Comparison of ENCODE assay signal across 8 cellular contexts in the genomic region with DNA sequence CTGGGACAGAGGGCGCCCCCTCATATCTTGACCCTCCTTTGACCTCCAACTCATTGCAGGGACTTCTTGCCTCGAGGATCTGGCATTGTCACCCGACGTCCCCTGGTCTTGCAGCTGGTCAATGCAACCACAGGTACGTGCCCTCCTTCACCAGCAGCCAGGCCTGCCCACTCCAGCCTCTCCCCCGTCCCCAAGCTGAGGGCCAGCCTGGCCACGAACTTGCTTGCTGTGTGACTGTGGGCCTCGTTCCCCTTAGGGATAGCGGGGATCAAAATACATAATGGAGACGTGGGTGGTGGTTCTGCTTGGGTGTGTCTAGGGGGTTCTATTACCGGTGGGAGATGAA. TPM values are rescaled to one million over a fixed set of nuclear protein-coding genes. Genes with fewer than 3 reads are reported as not detected.
DNase-seq lines count a peak whose midpoint lies in the region; ATAC-seq and TF ChIP-seq lines count a peak whose summit lies in the region.

No MANE protein-coding gene starts in this region.

- peak overlapping the region; percentile 67 for H3K27ac Mint-ChIP-seq in activated CD4-positive, alpha-beta T cell treated with anti-CD3 and anti-CD28 coated beads, Interleukin-2, amount 10 ng/mL, durations not matched to agents 7 days and 5 days

- 60% methylated on average over 6 of the region's 11 CpGs for WGBS in right lobe of liver (ENCODE audit: insufficient coverage, low coverage, low lambda C conversion rate, missing lambda C conversion rate)
- WGBS in suprapubic skin, result 75% methylated on average over 10 of the region's 11 CpGs

- no peaks in the 10 kb centered on the region for H3K9me3 ChIP-seq in right lobe of liver
- no peaks in the 10 kb centered on the region for H3K9me3 ChIP-seq in suprapubic skin

- CTCF ChIA-PET in activated CD4-positive, alpha-beta T cell treated with anti-CD3 and anti-CD28 coated beads, Interleukin-2, amount 10 ng/mL, durations not matched to agents 7 days and 5 days (lab: Charles Lee), result interaction anchor here (0.6 to 2.1 kb wide), 5 partner anchors 11 to 53 kb away, joined by 3 to 12 read pairs (median 4); a partner anchor contains a TSS

- H3K4me1 ChIP-seq in right lobe of liver (peaks cover 0 to 25% (median 2%) of the 10 kb centered on the region in 4 donors), suprapubic skin (peaks cover 22% of the 10 kb centered on the region)

- no peak for ATAC-seq in right lobe of liver
- ATAC-seq in HG03460 (IDR thresholded peaks at IDR 0.05; ENCODE audit: unreplicated experiment), result no peak
- ATAC-seq in HG03442 (IDR thresholded peaks at IDR 0.05; ENCODE audit: unreplicated experiment), result no peak

- H3K27me3 ChIP-seq in right lobe of liver (no peaks in the 10 kb centered on the region), suprapubic skin (no peaks in the 10 kb centered on the region)

- intact Hi-C loops in right lobe of liver (cut with DNase I), result no loop called here

- TF ChIP-seq POLR2A in right lobe of liver (IDR thresholded peaks at IDR 0.05), result no peak
- no peak for TF ChIP-seq POLR2A in suprapubic skin (IDR thresholded peaks at IDR 0.05)

- H3K36me3 ChIP-seq in right lobe of liver (no peaks in the 10 kb centered on the region), suprapubic skin (peaks cover 11% of the 10 kb centered on the region)

- H3K27me3 Mint-ChIP-seq in activated CD4-positive, alpha-beta T cell treated with anti-CD3 and anti-CD28 coated beads, Interleukin-2, amount 10 ng/mL, durations not matched to agents 7 days and 5 days, result peaks cover 7% of the 10 kb centered on the region

- POLR2A ChIA-PET in activated CD4-positive, alpha-beta T cell treated with anti-CD3 and anti-CD28 coated beads, Interleukin-2, amount 10 ng/mL, durations not matched to agents 7 days and 5 days (lab: Charles Lee), result no interaction called here

- no peak overlapping the region for H3K27ac ChIP-seq in right lobe of liver
- no peak overlapping the region for H3K27ac ChIP-seq in suprapubic skin

- in situ Hi-C loops in astrocyte of the cerebellum (cut with HindIII; ENCODE audit: low sequenced_read_pairs), result no loop called here

- no peak for TF ChIP-seq EP300 in suprapubic skin (IDR thresholded peaks at IDR 0.05)

- no peaks in the 10 kb centered on the region for H3K36me3 Mint-ChIP-seq in activated CD4-positive, alpha-beta T cell treated with anti-CD3 and anti-CD28 coated beads, Interleukin-2, amount 10 ng/mL, durations not matched to agents 7 days and 5 days (ENCODE audit: low read depth)

- no peak for TF ChIP-seq CTCF in astrocyte of the cerebellum (IDR thresholded peaks at IDR 0.05; ENCODE audit: low read depth, low read length, missing control alignments)
- TF ChIP-seq CTCF in right lobe of liver (IDR thresholded peaks at IDR 0.05), result no peak
- TF ChIP-seq CTCF in suprapubic skin (IDR thresholded peaks at IDR 0.05), result no peak

- H3K9me3 Mint-ChIP-seq in activated CD4-positive, alpha-beta T cell treated with anti-CD3 and anti-CD28 coated beads, Interleukin-2, amount 10 ng/mL, durations not matched to agents 7 days and 5 days, result no peaks in the 10 kb centered on the region

- H3K4me3 Mint-ChIP-seq in activated CD4-positive, alpha-beta T cell treated with anti-CD3 and anti-CD28 coated beads, Interleukin-2, amount 10 ng/mL, durations not matched to agents 7 days and 5 days, result peak overlapping the region; percentile 71

- H3K4me3 ChIP-seq in astrocyte of the cerebellum (ENCODE audit: low read depth, low read length) (peak overlapping the region; percentile 29), right lobe of liver (peak overlapping the region in 2 of 3 donors; percentile 26 to 36), suprapubic skin (peak overlapping the region; percentile 32)

- peaks cover 14% of the 10 kb centered on the region for H3K4me1 Mint-ChIP-seq in activated CD4-positive, alpha-beta T cell treated with anti-CD3 and anti-CD28 coated beads, Interleukin-2, amount 10 ng/mL, durations not matched to agents 7 days and 5 days

- DNase-seq in activated CD4-positive, alpha-beta T cell treated with anti-CD3 and anti-CD28 coated beads, Interleukin-2, amount 10 ng/mL, durations not matched to agents 7 days and 5 days, result no peak
- no peak for DNase-seq in activated CD4-positive, alpha-beta T cell treated with anti-CD3 and anti-CD28 coated beads, Interleukin-2, amount 50 U/mL, for 4 hours
- no peak for DNase-seq in astrocyte of the cerebellum (ENCODE audit: low read depth)
- DNase-seq in right lobe of liver, result no peak
- no peak for DNase-seq in suprapubic skin (ENCODE audit: low spot score in 2 of 2)
- no peak for DNase-seq in T1000 (lab: John Stamatoyannopoulos, UW)

RNA-seq across cellular contexts. Expression of a gene that starts 15.0 kb away (rescaled TPM):
- total RNA-seq in activated CD4-positive, alpha-beta T cell treated with anti-CD3 and anti-CD28 coated beads, Interleukin-2, amount 10 ng/mL, durations not matched to agents 7 days and 5 days, result 1 to 10 TPM in 1 of 2 experiments, under 1 TPM in 1; 0.60 to 1.0 TPM
- total RNA-seq in right lobe of liver, result 1 to 10 TPM in 4 of 6 experiments, under 1 TPM in 2; 0.43 to 3.1 (median 1.8) TPM
- total RNA-seq in suprapubic skin, result 10 to 100 TPM in 2 of 4 donors, 1 to 10 TPM in 2; 4.3 to 18.9 (median 10.1) TPM

RNA-seq across cellular contexts. Expression of a gene that starts 26.8 kb away (rescaled TPM):
- total RNA-seq in activated CD4-positive, alpha-beta T cell treated with anti-CD3 and anti-CD28 coated beads, Interleukin-2, amount 10 ng/mL, durations not matched to agents 7 days and 5 days, result 100 to 1,000 TPM; 128 to 129 TPM
- 10 to 100 TPM; 15.9 to 33.5 (median 24.0) TPM for total RNA-seq in right lobe of liver
- 100 to 1,000 TPM in 3 of 4 donors, 10 to 100 TPM in 1; 86.7 to 136 (median 115) TPM for total RNA-seq in suprapubic skin

RNA-seq across cellular contexts. Expression of a gene that starts 57.7 kb away (rescaled TPM):
- 10 to 100 TPM; 42.6 to 42.8 TPM for total RNA-seq in activated CD4-positive, alpha-beta T cell treated with anti-CD3 and anti-CD28 coated beads, Interleukin-2, amount 10 ng/mL, durations not matched to agents 7 days and 5 days
- total RNA-seq in right lobe of liver, result 10 to 100 TPM; 25.0 to 53.0 (median 35.5) TPM
- 100 to 1,000 TPM in 2 of 4 donors, 10 to 100 TPM in 2; 83.5 to 131 (median 99.0) TPM for total RNA-seq in suprapubic skin

RNA-seq across cellular contexts. Expression of a gene that starts 57.9 kb away (rescaled TPM):
- 1 to 10 TPM; 8.8 to 9.5 TPM for total RNA-seq in activated CD4-positive, alpha-beta T cell treated with anti-CD3 and anti-CD28 coated beads, Interleukin-2, amount 10 ng/mL, durations not matched to agents 7 days and 5 days
- total RNA-seq in right lobe of liver, result 10 to 100 TPM; 10.8 to 17.3 (median 14.3) TPM
- total RNA-seq in suprapubic skin, result 10 to 100 TPM; 21.1 to 35.3 (median 22.2) TPM

RNA-seq across cellular contexts. Expression of a gene that starts 58.1 kb away (rescaled TPM):
- total RNA-seq in activated CD4-positive, alpha-beta T cell treated with anti-CD3 and anti-CD28 coated beads, Interleukin-2, amount 10 ng/mL, durations not matched to agents 7 days and 5 days, result 10 to 100 TPM; 92.5 to 94.2 TPM
- total RNA-seq in right lobe of liver (100 to 1,000 TPM in 2 of 6 experiments, 10 to 100 TPM in 4; 13.5 to 192 (median 17.7) TPM), suprapubic skin (100 to 1,000 TPM; 157 to 345 (median 224) TPM)
